1 cellular context compared by ENCODE assay signal in genomic region chr4:156672492-156672891, GRCh38.
TF ChIP-seq lines count a peak whose summit lies in the region.

No MANE protein-coding gene starts in this region.

TF ChIP-seq in GM23338, 12 proteins besides CTCF, POLR2A, EP300 and RAD21 (continued from another document):
- no peak for TF ChIP-seq ZNF462 (CRISPR knock-in tag; IDR thresholded peaks at IDR 0.05)
- TF ChIP-seq EZH2 (IDR thresholded peaks at IDR 0.05; ENCODE audit: low read depth, unreplicated experiment) = no peak
- TF ChIP-seq CREB1 (CRISPR knock-in tag; IDR thresholded peaks at IDR 0.05; ENCODE audit: low read depth) = no peak
